ENCODE assay signal across 16 cellular contexts in the genomic region with DNA sequence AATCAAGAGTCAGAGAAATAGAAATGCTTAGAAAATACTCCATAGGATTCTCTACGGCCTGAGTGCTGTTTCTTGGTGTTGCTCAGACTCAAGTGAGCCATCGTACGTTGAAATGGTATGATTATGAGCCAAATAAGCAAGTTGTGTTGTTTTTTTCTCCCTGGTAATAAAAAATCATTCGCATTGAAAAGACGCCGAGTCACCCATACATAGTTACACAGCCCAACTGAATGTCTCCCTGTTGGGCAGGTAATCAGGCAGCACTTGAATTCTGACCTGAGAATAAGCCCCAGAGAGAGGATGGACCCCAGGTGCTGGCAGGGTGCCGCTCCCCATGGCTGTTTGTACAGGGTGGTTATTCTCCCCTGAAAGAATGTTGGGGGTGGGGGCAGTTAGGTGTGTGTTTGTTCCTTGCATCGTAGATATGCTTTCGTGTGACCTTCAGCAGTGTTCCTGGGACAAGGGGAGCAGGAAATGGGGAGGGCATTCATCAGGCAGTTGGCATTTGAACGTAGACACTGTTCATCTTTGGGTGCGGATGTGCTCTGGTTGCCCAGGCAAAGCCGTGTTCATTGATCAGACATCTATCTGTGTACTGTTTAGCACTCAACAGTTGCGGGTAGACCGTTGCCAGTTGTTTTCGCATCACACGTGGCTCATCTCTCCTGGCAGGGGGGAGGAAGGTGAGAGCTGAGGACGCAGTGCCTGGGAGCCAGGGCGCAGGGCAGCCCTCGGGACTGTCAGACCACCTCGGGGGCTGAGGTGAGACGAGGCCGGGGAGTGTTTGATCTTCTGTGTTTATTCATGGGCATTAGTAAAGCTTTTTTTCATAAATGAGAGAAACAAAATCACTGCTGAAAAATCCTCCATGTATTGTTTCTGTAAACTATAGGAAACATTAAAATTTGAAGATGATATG. TPM values are rescaled to one million over a fixed set of nuclear protein-coding genes. Genes with fewer than 3 reads are reported as not detected.
DNase-seq lines count a peak whose midpoint lies in the region; ATAC-seq and TF ChIP-seq lines count a peak whose summit lies in the region.
"Had no signal": no experiment of that assay in that cellular context is flagged by ENCODE, and none has a peak within 500 bp of the region (broad histone marks: within the 10 kb centered on the region; RNA-seq: fewer than 3 reads in every experiment).

No MANE protein-coding gene starts in this region.

- H3K4me3 ChIP-seq in IMR-90 (ENCODE audit: insufficient read depth, low read depth, low read length), result no peak overlapping the region
- H3K4me3 ChIP-seq in mesendoderm (ENCODE audit: low read length), result no peak overlapping the region
- H3K4me3 ChIP-seq: GM23248 had no signal

- no peak for TF ChIP-seq CTCF in Calu3 (IDR thresholded peaks at IDR 0.05; ENCODE audit: unreplicated experiment)
- no peak for TF ChIP-seq CTCF in IMR-90 (conservative IDR thresholded peaks at IDR 0.05; ENCODE audit: low read depth, low read length)
- TF ChIP-seq CTCF in chondrocyte (IDR thresholded peaks at IDR 0.05), result no peak

- H2AK9ac ChIP-seq in IMR-90 (replicated peaks; ENCODE audit: low read depth, low read length, poor library complexity), result no peak overlapping the region

- intact Hi-C loops in Calu3 (cut with micrococcal nuclease; ENCODE audit: unreplicated experiment) (no loop called here), IMR-90 (cut with micrococcal nuclease) (no loop called here)

- H2BK15ac ChIP-seq in IMR-90 (ENCODE audit: low read depth, low read length) (no peak overlapping the region), mesendoderm (replicated peaks; ENCODE audit: low read depth) (no peak overlapping the region)

- H3K36me3 Mint-ChIP-seq in Calu3 (ENCODE audit: insufficient read depth, unreplicated experiment) (peaks cover 81% of the 10 kb centered on the region), chondrocyte (ENCODE audit: low read depth) (peaks cover 14% of the 10 kb centered on the region)
- peaks cover 0 to 2% (median 0%) of the 10 kb centered on the region in 3 donors for H3K36me3 Mint-ChIP-seq in naive thymus-derived CD8-positive, alpha-beta T cell
- H3K36me3 Mint-ChIP-seq: CD14-positive monocyte had no signal

- H2AFZ ChIP-seq in IMR-90 (replicated peaks; ENCODE audit: low read length, poor library complexity), result no peak overlapping the region
- H2AFZ ChIP-seq: GM23248 had no signal

- H3K79me1 ChIP-seq in IMR-90 (ENCODE audit: low read depth in 1 of 2, low read length in 2 of 2) (peaks cover 51 to 74% of the 10 kb centered on the region in 2 experiments), mesendoderm (ENCODE audit: low read length) (peaks cover 1% of the 10 kb centered on the region)

- H3K4me1 ChIP-seq in IMR-90 (ENCODE audit: control insufficient read depth, insufficient read depth, low read length), result peaks cover 27% of the 10 kb centered on the region
- H3K4me1 ChIP-seq in mesendoderm (ENCODE audit: control insufficient read depth, low read depth, low read length), result peaks cover 4% of the 10 kb centered on the region

- no peak overlapping the region for H2BK20ac ChIP-seq in IMR-90 (ENCODE audit: low read depth, low read length)

- H3K27me3 Mint-ChIP-seq in Calu3 (ENCODE audit: unreplicated experiment) (no peaks in the 10 kb centered on the region), chondrocyte (ENCODE audit: low read depth) (no peaks in the 10 kb centered on the region)
- H3K27me3 Mint-ChIP-seq in naive thymus-derived CD8-positive, alpha-beta T cell, result peaks cover 6 to 12% (median 9%) of the 10 kb centered on the region in 5 donors
- H3K27me3 Mint-ChIP-seq: IgD-negative memory B cell had no signal

- H2AK5ac ChIP-seq in IMR-90 (ENCODE audit: low read depth, low read length), result peak overlapping the region; percentile 85
- no peak overlapping the region for H2AK5ac ChIP-seq in mesendoderm (ENCODE audit: low read length)

- H3K4me2 ChIP-seq in IMR-90 (ENCODE audit: low read depth, low read length) (no peak overlapping the region), mesendoderm (ENCODE audit: low read length) (no peak overlapping the region)

- no peak overlapping the region; the same call in 1 of the 2 replicates for H4K5ac ChIP-seq in IMR-90 (ENCODE audit: low read depth, low read length)
- H4K5ac ChIP-seq in mesendoderm (ENCODE audit: low read length), result no peak overlapping the region

- WGBS in IMR-90 (ENCODE audit: extremely low coverage in 2 of 2, insufficient read length in 1 of 2), 2 experiments, result 96% methylated on average over 8 of the region's 22 CpGs; no CpG with 5 or more reads in 1 of the 2 experiments
- no CpG with 5 or more reads among the region's 22 CpGs for WGBS in mesendoderm (ENCODE audit: extremely low coverage, insufficient coverage, low lambda C conversion rate)

- H3K9ac ChIP-seq in IMR-90 (ENCODE audit: low read depth, low read length) (no peak overlapping the region), mesendoderm (ENCODE audit: low read length) (no peak overlapping the region)
- H3K9ac ChIP-seq: GM23248 had no signal

- ATAC-seq in IMR-90 (ENCODE audit: low read depth), result no peak
- no peak for ATAC-seq in naive thymus-derived CD8-positive, alpha-beta T cell

- peak overlapping the region; percentile 73 for H3K4me3 Mint-ChIP-seq in Calu3 (ENCODE audit: low read depth, unreplicated experiment)
- H3K4me3 Mint-ChIP-seq in chondrocyte (ENCODE audit: unreplicated experiment), result no peak overlapping the region
- H3K4me3 Mint-ChIP-seq in naive thymus-derived CD8-positive, alpha-beta T cell, result no peak overlapping the region
- H3K4me3 Mint-ChIP-seq: CD14-positive monocyte had no signal

- peak overlapping the region in 1 of 2 experiments; percentile 47; a peak in 1 of 4 replicates for H4K8ac ChIP-seq in IMR-90 (ENCODE audit: low read depth in 2 of 2, low read length in 2 of 2)
- H4K8ac ChIP-seq in mesendoderm (ENCODE audit: low read depth, low read length), result no peak overlapping the region

- H3K56ac ChIP-seq in IMR-90 (ENCODE audit: extremely low read depth, insufficient read depth, low read length) (no peak overlapping the region), mesendoderm (ENCODE audit: low read length) (peak overlapping the region; percentile 57)

- BruUV-seq in Calu3 (replicated peaks; lab: Mats Ljungman, UMichigan), result no TSS peak
- no TSS peak for BruUV-seq in IMR-90 (replicated peaks; lab: Mats Ljungman, UMichigan)

- H3K9me1 ChIP-seq in IMR-90 (ENCODE audit: insufficient read depth, low read length), result peaks cover 23% of the 10 kb centered on the region

- H3K9me3 Mint-ChIP-seq in Calu3 (ENCODE audit: low read depth, unreplicated experiment), result no peaks in the 10 kb centered on the region
- no peaks in the 10 kb centered on the region for H3K9me3 Mint-ChIP-seq in chondrocyte (ENCODE audit: low read depth)
- no peaks in the 10 kb centered on the region for H3K9me3 Mint-ChIP-seq in naive thymus-derived CD8-positive, alpha-beta T cell
- H3K9me3 Mint-ChIP-seq: IgD-negative memory B cell had no signal

- dilution Hi-C loops in IMR-90 (cut with HindIII; ENCODE audit: low sequenced_read_pairs, unreplicated experiment), result no loop called here

- POLR2A ChIA-PET in IMR-90 (lab: Charles Lee; ENCODE audit: unreplicated experiment), result no interaction called here
- POLR2A ChIA-PET in naive thymus-derived CD8-positive, alpha-beta T cell (lab: Charles Lee), result no interaction called here

- H3K4ac ChIP-seq in IMR-90 (ENCODE audit: low read depth, low read length), result peak overlapping the region; percentile 19
- H3K4ac ChIP-seq in mesendoderm (ENCODE audit: low read depth, low read length), result peak overlapping the region; percentile 26

- H4K20me1 ChIP-seq in IMR-90 (ENCODE audit: insufficient read depth, low read length), result peaks cover 46% of the 10 kb centered on the region

- H3K4me1 Mint-ChIP-seq in Calu3 (ENCODE audit: low read depth, unreplicated experiment) (peaks cover 67% of the 10 kb centered on the region), chondrocyte (ENCODE audit: low read depth) (peaks cover 34% of the 10 kb centered on the region)
- H3K4me1 Mint-ChIP-seq in naive thymus-derived CD8-positive, alpha-beta T cell, result peaks cover 0 to 6% (median 2%) of the 10 kb centered on the region in 4 donors

- H3K36me3 ChIP-seq in IMR-90 (ENCODE audit: control insufficient read depth, insufficient read depth, low read length) (peaks cover 31% of the 10 kb centered on the region), mesendoderm (ENCODE audit: control insufficient read depth, insufficient read depth, low read length) (no peaks in the 10 kb centered on the region)

- H3K9me3 ChIP-seq in IMR-90 (ENCODE audit: control insufficient read depth, insufficient read depth, low read length), result no peaks in the 10 kb centered on the region

- H4K91ac ChIP-seq in IMR-90 (ENCODE audit: insufficient read depth, low read depth, low read length), result no peak overlapping the region

- in situ Hi-C loops in IMR-90 (cut with MboI; ENCODE audit: low sequenced_read_pairs), result no loop called here

- peaks cover 2% of the 10 kb centered on the region for H3K79me2 ChIP-seq in mesendoderm (ENCODE audit: control insufficient read depth, insufficient read depth, low read length)

- no peak overlapping the region for H2BK5ac ChIP-seq in IMR-90 (ENCODE audit: low read depth, low read length, poor library complexity, severe bottlenecking)
- no peak overlapping the region for H2BK5ac ChIP-seq in mesendoderm (ENCODE audit: low read length)

- H3K23ac ChIP-seq in IMR-90 (ENCODE audit: low read depth, low read length) (no peak overlapping the region), mesendoderm (ENCODE audit: low read length) (no peak overlapping the region)

- H3K27me3 ChIP-seq in IMR-90 (ENCODE audit: control insufficient read depth, insufficient read depth, low read length), result no peaks in the 10 kb centered on the region
- H3K27me3 ChIP-seq in mesendoderm (ENCODE audit: insufficient read depth, low read length, poor library complexity), result no peaks in the 10 kb centered on the region

- H2BK120ac ChIP-seq in IMR-90 (ENCODE audit: low read depth, low read length), result no peak overlapping the region
- H2BK120ac ChIP-seq in mesendoderm (ENCODE audit: low read depth, low read length), result no peak overlapping the region

- no peak overlapping the region for H3K27ac ChIP-seq in IMR-90 (ENCODE audit: insufficient read depth, low read length)
- H3K27ac ChIP-seq in mesendoderm (ENCODE audit: low read depth, low read length), result no peak overlapping the region
- H3K27ac ChIP-seq: GM23248 had no signal

- no peak overlapping the region; the same call in 1 of the 2 replicates for H3K14ac ChIP-seq in IMR-90 (replicated peaks; ENCODE audit: low read depth, low read length)

- TF ChIP-seq RAD21 in IMR-90 (IDR thresholded peaks at IDR 0.05; ENCODE audit: low read length), result no peak

- CTCF ChIA-PET in Calu3 (lab: Charles Lee), result interaction anchor here (0.6 kb wide), 1 partner anchor 372 kb away, joined by 7 read pairs; no protein-coding TSS in a partner anchor
- CTCF ChIA-PET in IMR-90 (lab: Yijun Ruan, JAX), result interaction anchor here (0.6 kb wide), 1 partner anchor 253 kb away, joined by 3 read pairs; no protein-coding TSS in a partner anchor

- H3K27ac Mint-ChIP-seq in Calu3 (ENCODE audit: unreplicated experiment), result peak overlapping the region; percentile 99
- peak overlapping the region; percentile 2 for H3K27ac Mint-ChIP-seq in chondrocyte (ENCODE audit: unreplicated experiment)
- H3K27ac Mint-ChIP-seq in naive thymus-derived CD8-positive, alpha-beta T cell, result no peak overlapping the region
- H3K27ac Mint-ChIP-seq: CD14-positive monocyte, IgD-negative memory B cell had no signal

- TF ChIP-seq POLR2A in IMR-90 (IDR thresholded peaks at IDR 0.05; ENCODE audit: low read depth, low read length), result no peak

- DNase-seq in Calu3 (peak; percentile 88), IMR-90 (no peak), chondrocyte (ENCODE audit: low spot score) (no peak), mesendoderm (peak; percentile 30), amygdala (lab: John Stamatoyannopoulos, UW) (no peak), globus pallidus (ENCODE audit: low spot score) (no peak), DMS153 treated with DMSO at 0.1 percent for 48 hours (lab: John Stamatoyannopoulos, UW; ENCODE audit: unreplicated experiment) (no peak)
- DNase-seq in naive thymus-derived CD8-positive, alpha-beta T cell, result no peak
- DNase-seq: DMS79, GM23248, NCI-H1436, NCI-H2029 treated with DMSO at 0.1 percent for 48 hours, NCI-H510A treated with DMSO at 0.1 percent for 48 hours, SIG-M5 had no signal

- H3K18ac ChIP-seq in IMR-90 (ENCODE audit: low read depth, low read length) (no peak overlapping the region), mesendoderm (ENCODE audit: low read length) (no peak overlapping the region)

RNA-seq across cellular contexts. Expression of a gene that starts 27.3 kb away (rescaled TPM):
- total RNA-seq in Calu3 (2022), result 297 and 314 TPM in 2 replicates
- 29.0 and 38.6 TPM in 2 replicates for total RNA-seq in IMR-90 (2012; rRNA removed)
- polyA plus RNA-seq in IMR-90 (2012; rRNA removed), result 44.7 and 45.3 TPM in 2 replicates
- 26.0 and 32.1 TPM in 2 replicates for polyA plus RNA-seq in IMR-90 (2012; cell fraction: cytosol; rRNA removed)
- 165 and 175 TPM in 2 replicates for polyA plus RNA-seq in IMR-90 (2012; cell fraction: nucleus; rRNA removed; ENCODE audit: low replicate concordance)
- total RNA-seq in chondrocyte, result 43.9 to 54.4 TPM (median 50.8 TPM) in 3 replicates
- polyA plus RNA-seq in mesendoderm (2013, experiment 1 of 2), result 34.1 TPM
- polyA plus RNA-seq in mesendoderm (2013, experiment 2 of 2), result 35.6 TPM
- total RNA-seq in naive thymus-derived CD8-positive, alpha-beta T cell, result under 1 TPM; 0.13 to 0.41 TPM
- polyA plus RNA-seq in naive thymus-derived CD8-positive, alpha-beta T cell, result not detected
- polyA plus RNA-seq: CD14-positive monocyte had no signal

Comparison
In these comparisons a context has a peak if more than half of its experiments do, and no peak if none do; other contexts are left out.
1. DNase-seq: peak in Calu3 (single experiment) and mesendoderm (single experiment); none in IMR-90 (single experiment), chondrocyte (single experiment), amygdala (0 of 56), naive thymus-derived CD8-positive, alpha-beta T cell (0 of 10), globus pallidus (single experiment) and DMS153 treated with DMSO at 0.1 percent for 48 hours (single experiment).
2. H3K27ac Mint-ChIP-seq: peak in Calu3 (single experiment) and chondrocyte (single experiment); none in naive thymus-derived CD8-positive, alpha-beta T cell (0 of 10).
3. RNA of a gene that starts 27.3 kb away (total RNA-seq): 297 to 314 TPM in Calu3, 43.9 to 54.4 TPM in chondrocyte and 29.0 to 38.6 TPM in IMR-90; 0.13 to 0.41 TPM in naive thymus-derived CD8-positive, alpha-beta T cell; every median in the first group is over 10 times any median in the second.